ENCODE assay signal across 8 cellular contexts in the genomic region with DNA sequence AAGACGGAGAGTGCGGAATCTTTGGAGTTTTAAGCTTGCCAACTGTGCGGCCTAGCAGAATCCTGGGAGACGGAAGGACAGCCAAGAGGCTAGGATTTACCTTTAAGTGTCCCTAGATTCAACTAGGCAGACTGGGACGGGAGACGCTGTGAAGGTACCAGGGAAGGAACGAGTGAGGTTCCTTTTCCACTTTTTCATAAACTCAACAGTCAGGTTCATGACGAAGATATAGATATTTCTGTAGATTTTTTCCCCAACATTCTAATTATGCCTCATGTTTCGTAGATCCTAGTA. TPM values are rescaled to one million over a fixed set of nuclear protein-coding genes. Genes with fewer than 3 reads are reported as not detected.
DNase-seq lines count a peak whose midpoint lies in the region; ATAC-seq and TF ChIP-seq lines count a peak whose summit lies in the region.

No MANE protein-coding gene starts in this region.

- H3K4me2 ChIP-seq in GM23248 (ENCODE audit: unreplicated experiment) (peak overlapping the region; percentile 98), SK-N-SH (peak overlapping the region; percentile 89)

- DNase-seq in GM23248 (peak; percentile 36), SK-N-SH (no peak), gastrocnemius medialis (no peak), inferior parietal cortex (ENCODE audit: extremely low spot score) (no peak)

- 0 to 1% methylated on average over 9 of the region's 9 CpGs for WGBS in GM23248 (ENCODE audit: low coverage in 1 of 2, low lambda C conversion rate in 2 of 2, missing lambda C conversion rate in 2 of 2), 2 experiments
- WGBS in SK-N-SH (ENCODE audit: low lambda C conversion rate), result 2% methylated on average over 9 of the region's 9 CpGs
- 3% methylated on average over 2 to 7 of the region's 9 CpGs for WGBS in gastroesophageal sphincter (ENCODE audit: low coverage in 1 of 2), 2 donors

- CTCF ChIA-PET in SK-N-SH (lab: Yijun Ruan, JAX), result interaction anchor here (0.6 kb wide), 1 partner anchor 161 kb away, joined by 3 read pairs; no protein-coding TSS in a partner anchor

- H3F3A ChIP-seq in GM23248 (ENCODE audit: insufficient read depth) (peaks cover 14% of the 10 kb centered on the region), SK-N-SH (replicated peaks; ENCODE audit: insufficient read depth) (peaks cover 17% of the 10 kb centered on the region)

- peaks cover 94% of the 10 kb centered on the region for H3K79me2 ChIP-seq in GM23248 (ENCODE audit: insufficient read depth)
- peaks cover 89% of the 10 kb centered on the region for H3K79me2 ChIP-seq in SK-N-SH (ENCODE audit: insufficient read depth)

- peak overlapping the region; percentile 98 for H3K9ac ChIP-seq in GM23248
- peak overlapping the region; percentile 100 for H3K9ac ChIP-seq in SK-N-SH

- POLR2A ChIA-PET in SK-N-SH (lab: Yijun Ruan, JAX), result interaction anchor here (0.5 to 1.6 kb wide), 11 partner anchors 10 to 1478 kb away, joined by 3 to 17 read pairs (median 4); a partner anchor contains a TSS

- no peak for TF ChIP-seq EP300 in SK-N-SH (IDR thresholded peaks at IDR 0.05; ENCODE audit: borderline replicate concordance in 1 of 2, low read depth in 1 of 2, low read length in 1 of 2)
- TF ChIP-seq EP300 in gastroesophageal sphincter (IDR thresholded peaks at IDR 0.05), result no peak

- H3K9me2 ChIP-seq in GM23248 (ENCODE audit: insufficient read depth) (no peaks in the 10 kb centered on the region), SK-N-SH (no peaks in the 10 kb centered on the region)

- no peaks in the 10 kb centered on the region for H4K20me1 ChIP-seq in GM23248 (ENCODE audit: insufficient read depth)
- H4K20me1 ChIP-seq in SK-N-SH (ENCODE audit: insufficient read depth), result peaks cover 15% of the 10 kb centered on the region

- H3K27ac ChIP-seq in GM23248, result peak overlapping the region; percentile 99
- peak overlapping the region; percentile 97 to 100 for H3K27ac ChIP-seq in SK-N-SH (ENCODE audit: low read depth in 2 of 2, low read length in 1 of 2)
- peak overlapping the region; percentile 93 to 99 (median 98) for H3K27ac ChIP-seq in gastroesophageal sphincter
- peak overlapping the region; percentile 93 to 97 (median 94) for H3K27ac ChIP-seq in gastrocnemius medialis

- TF ChIP-seq CTCF in SK-N-SH (IDR thresholded peaks at IDR 0.05) (no peak), gastroesophageal sphincter (IDR thresholded peaks at IDR 0.05) (no peak), gastrocnemius medialis (IDR thresholded peaks at IDR 0.05 in 4 of 5, conservative IDR thresholded peaks at IDR 0.05 in 1 of 5) (no peak)

- H3K27me3 ChIP-seq in GM23248 (replicated peaks; ENCODE audit: insufficient read depth) (no peaks in the 10 kb centered on the region), SK-N-SH (ENCODE audit: insufficient read depth) (no peaks in the 10 kb centered on the region), gastroesophageal sphincter (no peaks in the 10 kb centered on the region), gastrocnemius medialis (no peaks in the 10 kb centered on the region)

- no peak for TF ChIP-seq POLR2A in gastroesophageal sphincter (IDR thresholded peaks at IDR 0.05)
- no peak for TF ChIP-seq POLR2A in gastrocnemius medialis (IDR thresholded peaks at IDR 0.05)

- peak overlapping the region; percentile 89 for H3K4me3 ChIP-seq in GM23248
- peak overlapping the region; percentile 73 to 98 for H3K4me3 ChIP-seq in SK-N-SH (ENCODE audit: low read depth in 2 of 2, low read length in 1 of 2)
- peak overlapping the region; percentile 96 for H3K4me3 ChIP-seq in gastroesophageal sphincter
- peak overlapping the region; percentile 79 to 94 (median 81) for H3K4me3 ChIP-seq in gastrocnemius medialis

- intact Hi-C loops in gastrocnemius medialis (cut with DNase I; ENCODE audit: low total_unique reads), result loop anchor here (1.0 to 10.0 kb wide), 4 partner anchors 331 to 735 kb away; a partner anchor contains a TSS

- H2AFZ ChIP-seq in GM23248 (peak overlapping the region; percentile 68), SK-N-SH (ENCODE audit: low read depth) (peak overlapping the region; percentile 83)

- no peaks in the 10 kb centered on the region for H3K9me3 ChIP-seq in GM23248 (ENCODE audit: low read depth)
- H3K9me3 ChIP-seq in SK-N-SH, result no peaks in the 10 kb centered on the region
- H3K9me3 ChIP-seq in gastroesophageal sphincter, result no peaks in the 10 kb centered on the region
- H3K9me3 ChIP-seq in gastrocnemius medialis, result no peaks in the 10 kb centered on the region

- ATAC-seq in gastroesophageal sphincter, result no peak
- peak; percentile 29 to 42 for ATAC-seq in gastrocnemius medialis
- ATAC-seq in HG02981 (IDR thresholded peaks at IDR 0.05; ENCODE audit: unreplicated experiment), result no peak
- ATAC-seq in HG02870 (IDR thresholded peaks at IDR 0.05; ENCODE audit: unreplicated experiment), result no peak
- ATAC-seq in HG03571 (IDR thresholded peaks at IDR 0.05; ENCODE audit: unreplicated experiment), result no peak

- H3K36me3 ChIP-seq in GM23248 (ENCODE audit: low read depth), result peaks cover 10% of the 10 kb centered on the region
- H3K36me3 ChIP-seq in SK-N-SH (replicated peaks in 1 of 2; ENCODE audit: control insufficient read depth in 1 of 2, insufficient read depth in 2 of 2, low read length in 1 of 2), result peaks cover 26 to 28% of the 10 kb centered on the region in 2 experiments
- peaks cover 0 to 25% of the 10 kb centered on the region in 2 donors for H3K36me3 ChIP-seq in gastroesophageal sphincter
- H3K36me3 ChIP-seq in gastrocnemius medialis, result no peaks in the 10 kb centered on the region

- H3K4me1 ChIP-seq in GM23248 (ENCODE audit: insufficient read depth), result peaks cover 31% of the 10 kb centered on the region
- H3K4me1 ChIP-seq in SK-N-SH (ENCODE audit: control insufficient read depth in 1 of 2, insufficient read depth in 2 of 2, low read depth in 1 of 2, low read length in 1 of 2), result peaks cover 9 to 16% of the 10 kb centered on the region in 2 experiments; a peak in 3 of 4 replicates
- H3K4me1 ChIP-seq in gastroesophageal sphincter, result peaks cover 0 to 46% (median 23%) of the 10 kb centered on the region in 3 donors
- peaks cover 38 to 40% of the 10 kb centered on the region in 2 donors for H3K4me1 ChIP-seq in gastrocnemius medialis

- no peak for TF ChIP-seq RAD21 in SK-N-SH (IDR thresholded peaks at IDR 0.05; ENCODE audit: low read length)

- in situ Hi-C loops in GM23248 (cut with MboI), result no loop called here
- in situ Hi-C loops in gastrocnemius medialis (cut with MboI; ENCODE audit: low sequenced_read_pairs in 4 of 4), result loop anchor here in 1 of 4 donors (10.0 kb wide), 1 partner anchor 69 kb away; a partner anchor contains a TSS

TF ChIP-seq in SK-N-SH, 30 proteins besides CTCF, POLR2A, EP300 and RAD21 (continues in another document):
- TF ChIP-seq, protein P1, sequence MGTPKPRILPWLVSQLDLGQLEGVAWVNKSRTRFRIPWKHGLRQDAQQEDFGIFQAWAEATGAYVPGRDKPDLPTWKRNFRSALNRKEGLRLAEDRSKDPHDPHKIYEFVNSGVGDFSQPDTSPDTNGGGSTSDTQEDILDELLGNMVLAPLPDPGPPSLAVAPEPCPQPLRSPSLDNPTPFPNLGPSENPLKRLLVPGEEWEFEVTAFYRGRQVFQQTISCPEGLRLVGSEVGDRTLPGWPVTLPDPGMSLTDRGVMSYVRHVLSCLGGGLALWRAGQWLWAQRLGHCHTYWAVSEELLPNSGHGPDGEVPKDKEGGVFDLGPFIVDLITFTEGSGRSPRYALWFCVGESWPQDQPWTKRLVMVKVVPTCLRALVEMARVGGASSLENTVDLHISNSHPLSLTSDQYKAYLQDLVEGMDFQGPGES (IDR thresholded peaks at IDR 0.05; ENCODE audit: low read depth, low read length), result no peak
- TF ChIP-seq JUND (IDR thresholded peaks at IDR 0.05) (no peak), GATA2 (CRISPR knock-in tag; IDR thresholded peaks at IDR 0.05) (no peak; the same call in 1 of the 2 replicates), MEF2A (IDR thresholded peaks at IDR 0.05; ENCODE audit: borderline replicate concordance, low read depth) (no peak), SIN3A (IDR thresholded peaks at IDR 0.05; ENCODE audit: borderline replicate concordance, low read depth, low read length) (no peak), FOXM1 (IDR thresholded peaks at IDR 0.05; ENCODE audit: low read depth) (no peak), TAF1 (IDR thresholded peaks at IDR 0.05; ENCODE audit: borderline replicate concordance, low read depth, low read length) (no peak), GABPA (IDR thresholded peaks at IDR 0.05; ENCODE audit: low read depth) (no peak), RCOR1 (IDR thresholded peaks at IDR 0.05; ENCODE audit: low read length) (no peak), FOSL2 (IDR thresholded peaks at IDR 0.05; ENCODE audit: borderline replicate concordance, low read depth) (no peak)
- TF ChIP-seq, protein P2, sequence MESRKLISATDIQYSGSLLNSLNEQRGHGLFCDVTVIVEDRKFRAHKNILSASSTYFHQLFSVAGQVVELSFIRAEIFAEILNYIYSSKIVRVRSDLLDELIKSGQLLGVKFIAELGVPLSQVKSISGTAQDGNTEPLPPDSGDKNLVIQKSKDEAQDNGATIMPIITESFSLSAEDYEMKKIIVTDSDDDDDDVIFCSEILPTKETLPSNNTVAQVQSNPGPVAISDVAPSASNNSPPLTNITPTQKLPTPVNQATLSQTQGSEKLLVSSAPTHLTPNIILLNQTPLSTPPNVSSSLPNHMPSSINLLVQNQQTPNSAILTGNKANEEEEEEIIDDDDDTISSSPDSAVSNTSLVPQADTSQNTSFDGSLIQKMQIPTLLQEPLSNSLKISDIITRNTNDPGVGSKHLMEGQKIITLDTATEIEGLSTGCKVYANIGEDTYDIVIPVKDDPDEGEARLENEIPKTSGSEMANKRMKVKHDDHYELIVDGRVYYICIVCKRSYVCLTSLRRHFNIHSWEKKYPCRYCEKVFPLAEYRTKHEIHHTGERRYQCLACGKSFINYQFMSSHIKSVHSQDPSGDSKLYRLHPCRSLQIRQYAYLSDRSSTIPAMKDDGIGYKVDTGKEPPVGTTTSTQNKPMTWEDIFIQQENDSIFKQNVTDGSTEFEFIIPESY (IDR thresholded peaks at IDR 0.05; ENCODE audit: borderline replicate concordance, low read depth), result no peak
- TF ChIP-seq, protein P3, sequence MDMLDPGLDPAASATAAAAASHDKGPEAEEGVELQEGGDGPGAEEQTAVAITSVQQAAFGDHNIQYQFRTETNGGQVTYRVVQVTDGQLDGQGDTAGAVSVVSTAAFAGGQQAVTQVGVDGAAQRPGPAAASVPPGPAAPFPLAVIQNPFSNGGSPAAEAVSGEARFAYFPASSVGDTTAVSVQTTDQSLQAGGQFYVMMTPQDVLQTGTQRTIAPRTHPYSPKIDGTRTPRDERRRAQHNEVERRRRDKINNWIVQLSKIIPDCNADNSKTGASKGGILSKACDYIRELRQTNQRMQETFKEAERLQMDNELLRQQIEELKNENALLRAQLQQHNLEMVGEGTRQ (IDR thresholded peaks at IDR 0.05; ENCODE audit: borderline replicate concordance, low read depth, low read length), result no peak

RNA-seq across cellular contexts. Expression of a gene that starts 0.6 kb away (rescaled TPM):
- 24.8 and 32.6 TPM in 2 replicates for total RNA-seq in GM23248 (2014; rRNA removed; shearing (Covaris generic))
- polyA plus RNA-seq in GM23248 (2016; fragmentation: Nextera tagmentation; extraction: Ambion mirVana) (22.8 and 25.7 TPM in 2 replicates), SK-N-SH (2012; rRNA removed) (12.8 and 14.2 TPM in 2 replicates)
- polyA plus RNA-seq in SK-N-SH (2012; cell fraction: cytosol; rRNA removed), result 13.4 and 15.8 TPM in 2 replicates
- 8.4 and 10.7 TPM in 2 replicates for polyA plus RNA-seq in SK-N-SH (2012; cell fraction: nucleus; rRNA removed)
- total RNA-seq in gastroesophageal sphincter (10 to 100 TPM; 15.8 to 26.1 (median 17.8) TPM), gastrocnemius medialis (10 to 100 TPM in 1 of 4 donors, 1 to 10 TPM in 3; 7.4 to 11.5 (median 8.7) TPM)

Comparison
In these comparisons a context has a peak if more than half of its experiments do, and no peak if none do; other contexts are left out.
1. ATAC-seq: peak in gastrocnemius medialis (2 of 2); none in gastroesophageal sphincter (single experiment), HG02981 (single experiment), HG02870 (single experiment) and HG03571 (single experiment).
2. Peak in every context shown above with its lines, with median percentiles within 50 percentile points of each other: H3K27ac ChIP-seq and H3K4me3 ChIP-seq.